9 cellular contexts compared by ENCODE assay signal in the genomic region with DNA sequence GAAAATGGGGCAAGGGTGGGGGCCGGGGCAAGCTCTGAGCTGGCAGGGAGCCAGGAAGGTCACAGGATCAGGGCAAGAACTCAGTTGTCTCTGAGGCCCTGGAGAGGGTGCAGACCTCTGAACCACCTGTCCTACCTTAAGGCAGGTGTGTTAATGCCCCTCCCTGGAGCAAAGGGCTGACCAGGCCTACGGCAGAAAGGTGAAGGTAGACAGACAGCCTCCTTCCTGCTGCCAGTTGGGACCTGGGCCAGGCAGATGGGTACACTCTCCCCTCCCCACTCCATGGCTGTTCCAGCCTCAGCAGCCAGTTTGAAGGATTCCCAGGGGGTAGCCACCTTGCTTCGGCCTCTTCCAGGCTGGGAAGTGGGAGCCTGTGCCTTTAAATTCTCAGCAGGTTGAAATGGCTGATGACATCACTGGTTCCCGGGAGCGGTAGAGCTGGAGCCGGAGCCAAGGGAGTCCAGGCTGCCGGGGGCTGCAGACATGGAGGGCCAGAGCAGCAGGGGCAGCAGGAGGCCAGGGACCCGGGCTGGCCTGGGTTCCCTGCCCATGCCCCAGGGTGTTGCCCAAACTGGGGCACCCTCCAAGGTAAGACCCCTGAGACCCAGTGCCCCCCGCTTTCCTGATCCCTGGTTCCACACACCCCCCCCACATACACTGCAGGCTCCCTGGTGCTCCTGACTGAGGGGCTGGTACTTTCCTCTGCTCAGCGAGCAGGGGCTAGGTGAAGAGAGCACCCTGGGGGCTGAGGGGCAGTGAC. TPM values are rescaled to one million over a fixed set of nuclear protein-coding genes. Genes with fewer than 3 reads are reported as not detected.
DNase-seq lines count a peak whose midpoint lies in the region; ATAC-seq and TF ChIP-seq lines count a peak whose summit lies in the region.
"Had no signal": no experiment of that assay in that cellular context is flagged by ENCODE, and none has a peak within 500 bp of the region (broad histone marks: within the 10 kb centered on the region; RNA-seq: fewer than 3 reads in every experiment).

A gene with protein sequence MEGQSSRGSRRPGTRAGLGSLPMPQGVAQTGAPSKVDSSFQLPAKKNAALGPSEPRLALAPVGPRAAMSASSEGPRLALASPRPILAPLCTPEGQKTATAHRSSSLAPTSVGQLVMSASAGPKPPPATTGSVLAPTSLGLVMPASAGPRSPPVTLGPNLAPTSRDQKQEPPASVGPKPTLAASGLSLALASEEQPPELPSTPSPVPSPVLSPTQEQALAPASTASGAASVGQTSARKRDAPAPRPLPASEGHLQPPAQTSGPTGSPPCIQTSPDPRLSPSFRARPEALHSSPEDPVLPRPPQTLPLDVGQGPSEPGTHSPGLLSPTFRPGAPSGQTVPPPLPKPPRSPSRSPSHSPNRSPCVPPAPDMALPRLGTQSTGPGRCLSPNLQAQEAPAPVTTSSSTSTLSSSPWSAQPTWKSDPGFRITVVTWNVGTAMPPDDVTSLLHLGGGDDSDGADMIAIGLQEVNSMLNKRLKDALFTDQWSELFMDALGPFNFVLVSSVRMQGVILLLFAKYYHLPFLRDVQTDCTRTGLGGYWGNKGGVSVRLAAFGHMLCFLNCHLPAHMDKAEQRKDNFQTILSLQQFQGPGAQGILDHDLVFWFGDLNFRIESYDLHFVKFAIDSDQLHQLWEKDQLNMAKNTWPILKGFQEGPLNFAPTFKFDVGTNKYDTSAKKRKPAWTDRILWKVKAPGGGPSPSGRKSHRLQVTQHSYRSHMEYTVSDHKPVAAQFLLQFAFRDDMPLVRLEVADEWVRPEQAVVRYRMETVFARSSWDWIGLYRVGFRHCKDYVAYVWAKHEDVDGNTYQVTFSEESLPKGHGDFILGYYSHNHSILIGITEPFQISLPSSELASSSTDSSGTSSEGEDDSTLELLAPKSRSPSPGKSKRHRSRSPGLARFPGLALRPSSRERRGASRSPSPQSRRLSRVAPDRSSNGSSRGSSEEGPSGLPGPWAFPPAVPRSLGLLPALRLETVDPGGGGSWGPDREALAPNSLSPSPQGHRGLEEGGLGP (plus strand): TSS at position 435 of the 760 bp plus-strand sequence. CDS start 49 bp downstream, at position 484.

- H3K36me3 ChIP-seq in breast epithelium: no peaks in the 10 kb centered on the region
- H3K36me3 ChIP-seq in kidney epithelial cell (ENCODE audit: control insufficient read depth, insufficient read depth, low read length): no peaks in the 10 kb centered on the region
- no peaks in the 10 kb centered on the region for H3K36me3 ChIP-seq in subcutaneous abdominal adipose tissue (ENCODE audit: control insufficient read depth in 5 of 5, insufficient read depth in 5 of 5, low read length in 5 of 5)

- H3K4me3 ChIP-seq in breast epithelium: peak within 1 kb of the TSS in 2 of 3 donors; percentile 49 to 74
- H3K4me3 ChIP-seq in kidney epithelial cell (ENCODE audit: low read depth, low read length): peak within 1 kb of the TSS; percentile 53
- peak within 1 kb of the TSS in 4 of 5 donors; percentile 17 to 48 (median 39) for H3K4me3 ChIP-seq in subcutaneous abdominal adipose tissue (ENCODE audit: low read depth in 1 of 5, low read length in 5 of 5)

- peaks cover 3 to 7% of the 10 kb centered on the region in 2 donors for H3K4me1 ChIP-seq in breast epithelium
- peaks cover 0 to 16% (median 9%) of the 10 kb centered on the region in 5 donors for H3K4me1 ChIP-seq in subcutaneous abdominal adipose tissue (ENCODE audit: control insufficient read depth in 5 of 5, insufficient read depth in 5 of 5, low read length in 5 of 5)

- H3K9me3 ChIP-seq in breast epithelium: no peaks in the 10 kb centered on the region
- H3K9me3 ChIP-seq in subcutaneous abdominal adipose tissue (ENCODE audit: control insufficient read depth in 5 of 5, low read length in 5 of 5): no peaks in the 10 kb centered on the region

- H3K27ac ChIP-seq in breast epithelium (peak within 1 kb of the TSS; percentile 81), subcutaneous abdominal adipose tissue (ENCODE audit: low read depth, low read length) (no peak within 1 kb of the TSS)
- H3K27ac ChIP-seq: epithelial cell of prostate had no signal

- in situ Hi-C loops in KBM-7 (cut with MboI; ENCODE audit: low pct_unique_long_range_greater_than_20kb, low sequenced_read_pairs): no loop called here

- peak within 1 kb of the TSS in 2 of 5 donors; percentile 5 to 43 for H3K9ac ChIP-seq in subcutaneous abdominal adipose tissue (ENCODE audit: low read length in 5 of 5)

- H3K27me3 ChIP-seq in breast epithelium: no peaks in the 10 kb centered on the region
- H3K27me3 ChIP-seq in kidney epithelial cell (ENCODE audit: control insufficient read depth, insufficient read depth, low read length): no peaks in the 10 kb centered on the region
- peaks cover 6 to 18% (median 11%) of the 10 kb centered on the region in 5 donors for H3K27me3 ChIP-seq in subcutaneous abdominal adipose tissue (ENCODE audit: control insufficient read depth in 5 of 5, insufficient read depth in 4 of 5, low read length in 5 of 5)

- intact Hi-C loops in breast epithelium (cut with DNase I; ENCODE audit: low total_unique reads): no loop called here

- no peak for ATAC-seq in HG03457 (IDR thresholded peaks at IDR 0.05; ENCODE audit: unreplicated experiment)

- TF ChIP-seq CTCF in breast epithelium (IDR thresholded peaks at IDR 0.05) (no peak), kidney epithelial cell (IDR thresholded peaks at IDR 0.05; ENCODE audit: insufficient read depth, low read length, poor library complexity, severe bottlenecking) (no peak)

- TF ChIP-seq POLR2A in breast epithelium (IDR thresholded peaks at IDR 0.05): no peak

- peak; percentile 68 for DNase-seq in DMS153 (lab: John Stamatoyannopoulos, UW)
- peak; percentile 86 for DNase-seq in NCI-H2171 (lab: John Stamatoyannopoulos, UW)
- peak in 1 of 2 donors; percentile 43 for DNase-seq in breast epithelium (ENCODE audit: low spot score in 2 of 2)
- no peak for DNase-seq in kidney epithelial cell (ENCODE audit: low read depth)
- DNase-seq in KBM-7: no peak
- no peak for DNase-seq in activated CD8-positive, alpha-beta memory T cell treated with anti-CD3 and anti-CD28 coated beads, Interleukin-2, amount 50 U/mL, for 4 hours

RNA-seq across cellular contexts. Expression of the gene that starts here (rescaled TPM):
- total RNA-seq in breast epithelium (10 to 100 TPM in 1 of 3 donors, 1 to 10 TPM in 1, not detected in 1; 7.5 to 15.2 TPM), kidney epithelial cell (5.5 and 5.6 TPM in 2 replicates)

Comparison
In these comparisons a context has a peak if more than half of its experiments do, and no peak if none do; other contexts are left out.
1. DNase-seq: peak in DMS153 (single experiment) and NCI-H2171 (single experiment); none in kidney epithelial cell (single experiment), KBM-7 (single experiment) and activated CD8-positive, alpha-beta memory T cell treated with anti-CD3 and anti-CD28 coated beads, Interleukin-2, amount 50 U/mL, for 4 hours (single experiment).
2. Peak in every context shown above with its lines, with median percentiles within 50 percentile points of each other: H3K4me3 ChIP-seq.